ENCODE assay signal across 21 cellular contexts in genomic region chr1:246580497-246581047, GRCh38. TPM values are rescaled to one million over a fixed set of nuclear protein-coding genes. Genes with fewer than 3 reads are reported as not detected.
DNase-seq lines count a peak whose midpoint lies in the region; ATAC-seq and TF ChIP-seq lines count a peak whose summit lies in the region.
"Had no signal": no experiment of that assay in that cellular context is flagged by ENCODE, and none has a peak within 500 bp of the region (broad histone marks: within the 10 kb centered on the region; RNA-seq: fewer than 3 reads in every experiment).

No MANE protein-coding gene starts in this region.

- H2AK5ac ChIP-seq in mesendoderm (ENCODE audit: low read length) = no peak overlapping the region

- H3K18ac ChIP-seq in mesendoderm (ENCODE audit: low read length) = no peak overlapping the region

- no peaks in the 10 kb centered on the region for H3K27me3 Mint-ChIP-seq in activated naive CD8-positive, alpha-beta T cell
- H3K27me3 Mint-ChIP-seq in activated naive CD8-positive, alpha-beta T cell treated with anti-CD3 and anti-CD28 coated beads, Interleukin-2, amount 50 U/mL, for 24 hours = no peaks in the 10 kb centered on the region
- H3K27me3 Mint-ChIP-seq in MCF 10A (ENCODE audit: insufficient read depth, unreplicated experiment) = no peaks in the 10 kb centered on the region
- H3K27me3 Mint-ChIP-seq: activated CD4-positive, alpha-beta T cell treated with anti-CD3 and anti-CD28 coated beads for 36 hours; activated CD8-positive, alpha-beta memory T cell treated with anti-CD3 and anti-CD28 coated beads, Interleukin-2, amount 10 ng/mL, durations not matched to agents 7 days and 5 days had no signal

- no peak overlapping the region for H2BK5ac ChIP-seq in mesendoderm (ENCODE audit: low read length)

- intact Hi-C loops in MCF 10A (cut with micrococcal nuclease) = no loop called here

- no peak for ATAC-seq in activated naive CD8-positive, alpha-beta T cell treated with anti-CD3 and anti-CD28 coated beads, Interleukin-2, amount 50 U/mL, for 24 hours
- ATAC-seq in HG02798 (IDR thresholded peaks at IDR 0.05; ENCODE audit: poor library complexity, unreplicated experiment) = no peak
- ATAC-seq: activated CD8-positive, alpha-beta memory T cell treated with anti-CD3 and anti-CD28 coated beads, Interleukin-2, amount 10 ng/mL, durations not matched to agents 7 days and 5 days had no signal

- peaks cover 8% of the 10 kb centered on the region for H3K36me3 Mint-ChIP-seq in activated naive CD8-positive, alpha-beta T cell
- peaks cover 25% of the 10 kb centered on the region for H3K36me3 Mint-ChIP-seq in activated naive CD8-positive, alpha-beta T cell treated with anti-CD3 and anti-CD28 coated beads, Interleukin-2, amount 50 U/mL, for 24 hours (ENCODE audit: low read depth)
- H3K36me3 Mint-ChIP-seq in MCF 10A (ENCODE audit: insufficient read depth, unreplicated experiment) = peaks cover 14% of the 10 kb centered on the region

- no peak for TF ChIP-seq POLR2A in suprapubic skin (IDR thresholded peaks at IDR 0.05)

- no peaks in the 10 kb centered on the region for H3K9me3 ChIP-seq in SK-N-MC (ENCODE audit: low read depth, low read length)
- no peaks in the 10 kb centered on the region for H3K9me3 ChIP-seq in suprapubic skin
- H3K9me3 ChIP-seq: BE2C, Peyer's patch, SK-N-SH, tibial nerve had no signal

- CTCF ChIA-PET in MCF 10A (lab: Yijun Ruan, JAX) = interaction anchor here (1.4 kb wide), 1 partner anchor 18 kb away, joined by 3 read pairs; no protein-coding TSS in a partner anchor

- BruUV-seq in MCF 10A (replicated peaks; lab: Mats Ljungman, UMichigan) = no TSS peak

- no peaks in the 10 kb centered on the region for H3K4me1 ChIP-seq in mesendoderm (ENCODE audit: control insufficient read depth, low read depth, low read length)
- peaks cover 39% of the 10 kb centered on the region for H3K4me1 ChIP-seq in suprapubic skin
- H3K4me1 ChIP-seq: BE2C had no signal

- no peak for TF ChIP-seq CTCF in suprapubic skin (IDR thresholded peaks at IDR 0.05)
- TF ChIP-seq CTCF in MCF 10A (IDR thresholded peaks at IDR 0.05; ENCODE audit: unreplicated experiment) = no peak

- H3K4me3 ChIP-seq in SK-N-MC (peak overlapping the region; percentile 18), mesendoderm (ENCODE audit: low read length) (no peak overlapping the region), suprapubic skin (no peak overlapping the region)
- H3K4me3 ChIP-seq: Peyer's patch, tibial nerve had no signal

- no peak overlapping the region for H3K4me3 Mint-ChIP-seq in activated naive CD8-positive, alpha-beta T cell
- H3K4me3 Mint-ChIP-seq in activated naive CD8-positive, alpha-beta T cell treated with anti-CD3 and anti-CD28 coated beads, Interleukin-2, amount 50 U/mL, for 24 hours = no peak overlapping the region
- H3K4me3 Mint-ChIP-seq in MCF 10A (ENCODE audit: unreplicated experiment) = no peak overlapping the region
- H3K4me3 Mint-ChIP-seq: activated CD4-positive, alpha-beta T cell treated with anti-CD3 and anti-CD28 coated beads for 36 hours; activated CD8-positive, alpha-beta memory T cell treated with anti-CD3 and anti-CD28 coated beads, Interleukin-2, amount 10 ng/mL, durations not matched to agents 7 days and 5 days had no signal

- H3K27me3 ChIP-seq in mesendoderm (ENCODE audit: insufficient read depth, low read length, poor library complexity) (no peaks in the 10 kb centered on the region), suprapubic skin (no peaks in the 10 kb centered on the region)
- H3K27me3 ChIP-seq: BE2C, Peyer's patch, tibial nerve had no signal

- DNase-seq in activated naive CD8-positive, alpha-beta T cell treated with anti-CD3 and anti-CD28 coated beads, Interleukin-2, amount 50 U/mL, for 24 hours = no peak
- DNase-seq in SK-N-MC (ENCODE audit: low read depth, low spot score) (no peak), mesendoderm (no peak), suprapubic skin (ENCODE audit: low spot score in 2 of 2) (no peak), NOMO-1 treated with DMSO at 0.1 percent for 48 hours (lab: John Stamatoyannopoulos, UW; ENCODE audit: unreplicated experiment) (no peak), MCF 10A (ENCODE audit: unreplicated experiment) (no peak)
- DNase-seq: activated CD4-positive, alpha-beta T cell treated with anti-CD3 and anti-CD28 coated beads for 36 hours; activated CD8-positive, alpha-beta memory T cell treated with anti-CD3 and anti-CD28 coated beads, Interleukin-2, amount 10 ng/mL, durations not matched to agents 7 days and 5 days; BE2C; foreskin melanocyte; HCEC 1CT; NCI-H146; NCI-H2171 treated with DMSO at 0.1 percent for 48 hours; NCI-H748 treated with DMSO at 0.1 percent for 48 hours; Peyer's patch; SK-N-SH had no signal

- H4K5ac ChIP-seq in mesendoderm (ENCODE audit: low read length) = no peak overlapping the region

- peaks cover 9% of the 10 kb centered on the region for H3K79me1 ChIP-seq in mesendoderm (ENCODE audit: low read length)

- H2BK120ac ChIP-seq in mesendoderm (ENCODE audit: low read depth, low read length) = no peak overlapping the region

- no peak overlapping the region for H3K4ac ChIP-seq in mesendoderm (ENCODE audit: low read depth, low read length)

- no peaks in the 10 kb centered on the region for H3K9me3 Mint-ChIP-seq in activated naive CD8-positive, alpha-beta T cell (ENCODE audit: low read depth)
- H3K9me3 Mint-ChIP-seq in activated naive CD8-positive, alpha-beta T cell treated with anti-CD3 and anti-CD28 coated beads, Interleukin-2, amount 50 U/mL, for 24 hours = no peaks in the 10 kb centered on the region
- no peaks in the 10 kb centered on the region for H3K9me3 Mint-ChIP-seq in MCF 10A (ENCODE audit: unreplicated experiment)
- H3K9me3 Mint-ChIP-seq: activated T-helper 2 cell treated with anti-CD3 and anti-CD28 coated beads, Interferon-gamma antibody, Interleukin-2, Interleukin-4, amounts not matched to agents 10 μg/mL and 5 μg/mL and 100 μg/mL, durations not matched to agents 14 hours and 24 hours and 36 hours had no signal

- no CpG with 5 or more reads among the region's 11 CpGs for WGBS in mesendoderm (ENCODE audit: extremely low coverage, insufficient coverage, low lambda C conversion rate)
- WGBS in suprapubic skin = 90% methylated on average over 11 of the region's 11 CpGs

- H3K36me3 ChIP-seq in SK-N-MC (ENCODE audit: insufficient read depth, low read length) (0 out of 2 replicates have a peak, but pooled peaks cover 5% of the 10 kb centered on the region), mesendoderm (ENCODE audit: control insufficient read depth, insufficient read depth, low read length) (no peaks in the 10 kb centered on the region), suprapubic skin (no peaks in the 10 kb centered on the region)
- H3K36me3 ChIP-seq: BE2C, Peyer's patch had no signal

- H3K56ac ChIP-seq in mesendoderm (ENCODE audit: low read length) = no peak overlapping the region

- TF ChIP-seq EP300 in suprapubic skin (IDR thresholded peaks at IDR 0.05) = no peak

- H3K79me2 ChIP-seq in mesendoderm (ENCODE audit: control insufficient read depth, insufficient read depth, low read length) = peaks cover 2% of the 10 kb centered on the region

- no peak overlapping the region for H3K23ac ChIP-seq in mesendoderm (ENCODE audit: low read length)

- no peak overlapping the region for H3K9ac ChIP-seq in SK-N-MC (ENCODE audit: insufficient read length)
- H3K9ac ChIP-seq in mesendoderm (ENCODE audit: low read length) = no peak overlapping the region
- H3K9ac ChIP-seq: SK-N-SH had no signal

- H3K4me2 ChIP-seq in mesendoderm (ENCODE audit: low read length) = no peak overlapping the region
- H3K4me2 ChIP-seq: SK-N-SH had no signal

- POLR2A ChIA-PET in MCF 10A (lab: Yijun Ruan, JAX) = no interaction called here

- peak overlapping the region; percentile 5 for H4K8ac ChIP-seq in mesendoderm (ENCODE audit: low read depth, low read length)

- H2BK15ac ChIP-seq in mesendoderm (replicated peaks; ENCODE audit: low read depth) = no peak overlapping the region

- peak overlapping the region; percentile 86; the same call in 1 of the 2 replicates for H3K27ac ChIP-seq in SK-N-MC
- H3K27ac ChIP-seq in mesendoderm (ENCODE audit: low read depth, low read length) = no peak overlapping the region
- peak overlapping the region; percentile 27 for H3K27ac ChIP-seq in suprapubic skin
- H3K27ac ChIP-seq: 22Rv1, tibial nerve had no signal

- H3K4me1 Mint-ChIP-seq in activated naive CD8-positive, alpha-beta T cell (ENCODE audit: low read depth) = peaks cover 80% of the 10 kb centered on the region
- peaks cover 57% of the 10 kb centered on the region for H3K4me1 Mint-ChIP-seq in activated naive CD8-positive, alpha-beta T cell treated with anti-CD3 and anti-CD28 coated beads, Interleukin-2, amount 50 U/mL, for 24 hours
- peaks cover 17% of the 10 kb centered on the region for H3K4me1 Mint-ChIP-seq in MCF 10A (ENCODE audit: insufficient read depth, unreplicated experiment)

- peak overlapping the region; percentile 50 for H3K27ac Mint-ChIP-seq in activated naive CD8-positive, alpha-beta T cell
- H3K27ac Mint-ChIP-seq in activated naive CD8-positive, alpha-beta T cell treated with anti-CD3 and anti-CD28 coated beads, Interleukin-2, amount 50 U/mL, for 24 hours = no peak overlapping the region
- H3K27ac Mint-ChIP-seq in MCF 10A (ENCODE audit: low read depth, unreplicated experiment) = no peak overlapping the region
- H3K27ac Mint-ChIP-seq: activated CD8-positive, alpha-beta memory T cell treated with anti-CD3 and anti-CD28 coated beads, Interleukin-2, amount 10 ng/mL, durations not matched to agents 7 days and 5 days; activated T-helper 2 cell treated with anti-CD3 and anti-CD28 coated beads, Interferon-gamma antibody, Interleukin-2, Interleukin-4, amounts not matched to agents 10 μg/mL and 5 μg/mL and 100 μg/mL, durations not matched to agents 14 hours and 24 hours and 36 hours had no signal

RNA-seq across cellular contexts. Expression of gene CNST, which starts 14.3 kb away (rescaled TPM):
- polyA plus RNA-seq in mesendoderm (2013, experiment 1 of 2) = 9.8 TPM
- polyA plus RNA-seq in mesendoderm (2013, experiment 2 of 2) = 9.8 TPM
- total RNA-seq in suprapubic skin (10 to 100 TPM; 20.2 to 26.2 (median 24.3) TPM), MCF 10A (2022) (44.8 and 48.3 TPM in 2 replicates)

RNA-seq across cellular contexts. Expression of gene TFB2M, which starts 14.5 kb away (rescaled TPM):
- 29.7 TPM for polyA plus RNA-seq in mesendoderm (2013, experiment 1 of 2)
- 31.2 TPM for polyA plus RNA-seq in mesendoderm (2013, experiment 2 of 2)
- total RNA-seq in suprapubic skin (10 to 100 TPM in 3 of 4 donors, 1 to 10 TPM in 1; 9.9 to 15.0 (median 12.1) TPM), MCF 10A (2022) (38.3 and 52.0 TPM in 2 replicates)
